ENCODE assay signal across 11 cellular contexts in genomic region chr1:22773981-22774471, GRCh38.
A peak's percentile ranks its signal among the peaks of the same experiment; 100 is the strongest.
DNase-seq lines count a peak whose midpoint lies in the region; ATAC-seq and TF ChIP-seq lines count a peak whose summit lies in the region.
"Had no signal": no experiment of that assay in that cellular context is flagged by ENCODE, and none has a peak within 500 bp of the region (broad histone marks: within the 10 kb centered on the region; RNA-seq: fewer than 3 reads in every experiment).

No MANE protein-coding gene starts in this region.

- intact Hi-C loops in activated CD8-positive, alpha-beta T cell treated with anti-CD3 and anti-CD28 coated beads for 36 hours (cut with micrococcal nuclease) = no loop called here

- H3K27ac ChIP-seq in RWPE1 = peak overlapping the region; percentile 42

- no peak overlapping the region for H3K4me3 Mint-ChIP-seq in activated CD8-positive, alpha-beta T cell treated with anti-CD3 and anti-CD28 coated beads for 36 hours

- no peak overlapping the region for H3K27ac Mint-ChIP-seq in activated CD8-positive, alpha-beta T cell treated with anti-CD3 and anti-CD28 coated beads for 36 hours

- peaks cover 14% of the 10 kb centered on the region for H3K27me3 Mint-ChIP-seq in activated CD8-positive, alpha-beta T cell treated with anti-CD3 and anti-CD28 coated beads for 36 hours

- no peak for TF ChIP-seq CTCF in AG09319 (IDR thresholded peaks at IDR 0.05; ENCODE audit: low read depth, low read length)
- no peak for TF ChIP-seq CTCF in RWPE1 (conservative IDR thresholded peaks at IDR 0.05; ENCODE audit: low read depth)
- no peak for TF ChIP-seq CTCF in foreskin fibroblast (IDR thresholded peaks at IDR 0.05; ENCODE audit: low read depth, low read length)
- TF ChIP-seq CTCF in omental fat pad (IDR thresholded peaks at IDR 0.05) = no peak
- TF ChIP-seq CTCF in activated CD8-positive, alpha-beta T cell treated with anti-CD3 and anti-CD28 coated beads for 36 hours (IDR thresholded peaks at IDR 0.05) = no peak

- no peaks in the 10 kb centered on the region for H3K4me1 Mint-ChIP-seq in activated CD8-positive, alpha-beta T cell treated with anti-CD3 and anti-CD28 coated beads for 36 hours (ENCODE audit: low read depth)

- H3K9me3 Mint-ChIP-seq in activated CD8-positive, alpha-beta T cell treated with anti-CD3 and anti-CD28 coated beads for 36 hours = no peaks in the 10 kb centered on the region

- peak; percentile 47 for DNase-seq in AG09319 (ENCODE audit: extremely low read depth, low read depth)
- DNase-seq in RWPE1 (ENCODE audit: low spot score) = no peak
- peak; percentile 50 to 78 for DNase-seq in foreskin fibroblast
- no peak for DNase-seq in omental fat pad (ENCODE audit: low spot score)
- no peak for DNase-seq in inferior parietal cortex (ENCODE audit: extremely low spot score)
- DNase-seq in activated CD8-positive, alpha-beta T cell treated with anti-CD3 and anti-CD28 coated beads for 36 hours = no peak
- DNase-seq: activated T-cell treated with anti-CD3 and anti-CD28 coated beads, Interleukin-2, amount 50 U/mL, for 1 hour; small intestine had no signal

- POLR2A ChIA-PET in RWPE1 (lab: Yijun Ruan, JAX; ENCODE audit: low non-redundant PET) = no interaction called here
- POLR2A ChIA-PET in activated CD8-positive, alpha-beta T cell treated with anti-CD3 and anti-CD28 coated beads for 36 hours (lab: Charles Lee) = no interaction called here

- peak; percentile 52 for ATAC-seq in omental fat pad (ENCODE audit: low FRiP score)
- ATAC-seq in GM19397 (IDR thresholded peaks at IDR 0.05; ENCODE audit: unreplicated experiment) = no peak
- no peak for ATAC-seq in HG02763 (IDR thresholded peaks at IDR 0.05; ENCODE audit: unreplicated experiment)
- no peak for ATAC-seq in activated CD8-positive, alpha-beta T cell treated with anti-CD3 and anti-CD28 coated beads for 36 hours
- ATAC-seq: GM12878 had no signal

- no peaks in the 10 kb centered on the region for H3K36me3 Mint-ChIP-seq in activated CD8-positive, alpha-beta T cell treated with anti-CD3 and anti-CD28 coated beads for 36 hours (ENCODE audit: low read depth)

- H3K4me3 ChIP-seq in foreskin fibroblast (ENCODE audit: low read depth in 1 of 2, low read length in 2 of 2) = no peak overlapping the region
- H3K4me3 ChIP-seq: GM12878 had no signal

- CTCF ChIA-PET in RWPE1 (lab: Yijun Ruan, JAX) = no interaction called here
- CTCF ChIA-PET in activated CD8-positive, alpha-beta T cell treated with anti-CD3 and anti-CD28 coated beads for 36 hours (lab: Charles Lee) = no interaction called here

Comparison
In these comparisons a context has a peak if more than half of its experiments do, and no peak if none do; other contexts are left out.
1. DNase-seq: peak in AG09319 (single experiment) and foreskin fibroblast (2 of 2); none in RWPE1 (single experiment), omental fat pad (single experiment), inferior parietal cortex (single experiment) and activated CD8-positive, alpha-beta T cell treated with anti-CD3 and anti-CD28 coated beads for 36 hours (single experiment).